Comparison of ENCODE assay signal across 9 cellular contexts in the genomic region with DNA sequence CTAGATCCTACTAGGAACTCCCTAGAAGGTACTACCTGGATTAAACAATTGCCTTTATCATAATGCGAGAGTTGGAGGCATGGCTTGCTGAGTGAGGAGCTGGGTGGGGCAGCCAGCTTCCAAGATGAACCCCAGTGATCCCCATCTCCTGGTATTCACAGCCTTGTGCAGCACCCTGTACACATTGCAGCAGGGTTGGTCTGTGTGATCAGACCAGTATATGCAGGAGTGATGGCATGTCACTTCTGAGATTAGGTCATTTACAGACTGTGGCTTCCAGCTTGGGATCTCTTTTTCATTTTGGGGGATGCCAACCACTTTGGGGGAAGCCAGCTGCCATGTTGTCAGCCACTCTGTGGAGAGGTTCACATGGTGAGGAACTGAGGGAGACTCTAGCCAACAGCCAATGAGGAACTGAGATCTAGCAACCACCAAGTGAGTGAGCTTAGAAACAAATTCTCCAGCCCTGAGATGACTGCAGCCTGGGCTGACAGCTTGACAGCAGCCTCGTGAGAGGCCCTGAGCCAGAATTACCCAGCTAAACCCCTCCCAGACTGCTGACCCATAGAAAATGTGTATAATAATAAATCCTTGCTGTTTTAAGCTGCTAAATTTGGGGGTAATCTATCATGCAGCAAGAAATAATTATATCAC.
DNase-seq lines count a peak whose midpoint lies in the region; ATAC-seq lines count a peak whose summit lies in the region.
"Had no signal": no experiment of that assay in that cellular context is flagged by ENCODE, and none has a peak within 500 bp of the region (broad histone marks: within the 10 kb centered on the region; RNA-seq: fewer than 3 reads in every experiment).

No MANE protein-coding gene starts in this region.

- no peak for DNase-seq in left cardiac atrium
- no peak for DNase-seq in AG08396 (ENCODE audit: low spot score)
- DNase-seq in T1000 (lab: John Stamatoyannopoulos, UW) = no peak
- DNase-seq in stimulated activated CD4-positive, alpha-beta T cell treated with anti-CD3 and anti-CD28 coated beads, Interleukin-4, amount 100 ng/mL, for 1 hour = no peak
- DNase-seq in HuH-7.5 (ENCODE audit: low spot score) = no peak
- DNase-seq: PC-9 had no signal

- intact Hi-C loops in left cardiac atrium (cut with DNase I) = no loop called here

- ATAC-seq in GM18519 (IDR thresholded peaks at IDR 0.05; ENCODE audit: low FRiP score, unreplicated experiment) = peak; percentile 90
- ATAC-seq in GM21576 (IDR thresholded peaks at IDR 0.05; ENCODE audit: unreplicated experiment) = peak; percentile 91
- ATAC-seq in HG03442 (IDR thresholded peaks at IDR 0.05; ENCODE audit: unreplicated experiment) = peak; percentile 85
- ATAC-seq in left cardiac atrium = peak; percentile 23 to 62
